1 cellular context compared by ENCODE assay signal in the genomic region with DNA sequence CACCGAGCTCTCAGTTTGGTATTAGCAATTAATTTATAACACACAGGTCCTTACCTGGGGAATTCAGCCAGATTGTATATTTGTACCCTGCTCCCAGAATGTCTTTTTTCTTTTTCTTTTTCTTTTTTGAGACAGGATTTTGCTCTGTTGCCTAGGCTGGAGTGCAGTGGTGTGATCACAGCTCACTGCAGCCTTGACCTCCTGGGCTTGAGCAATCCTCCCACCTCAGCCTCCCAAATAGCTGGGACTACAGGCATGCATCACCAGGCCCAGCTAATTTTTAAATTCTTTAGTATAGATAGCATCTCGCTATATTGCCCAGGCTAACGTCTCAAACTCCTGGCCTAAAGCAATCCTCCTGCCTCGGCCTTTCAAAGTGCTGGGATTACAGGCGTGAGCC. TPM values are rescaled to one million over a fixed set of nuclear protein-coding genes. Genes with fewer than 3 reads are reported as not detected.
"Had no signal": no experiment of that assay in that cellular context is flagged by ENCODE, and none has a peak within 500 bp of the region (broad histone marks: within the 10 kb centered on the region; RNA-seq: fewer than 3 reads in every experiment).

No MANE protein-coding gene starts in this region.

RNA-seq across cellular contexts. Expression of a gene that starts 14.5 kb away (rescaled TPM):
- total RNA-seq: G401 had no signal

RNA-seq across cellular contexts. Expression of a gene that starts 28.2 kb away (rescaled TPM):
- total RNA-seq: G401 had no signal
